10 cellular contexts compared by ENCODE assay signal in genomic region chr1:54272772-54273091, GRCh38.
DNase-seq lines count a peak whose midpoint lies in the region; ATAC-seq and TF ChIP-seq lines count a peak whose summit lies in the region.
"Had no signal": no experiment of that assay in that cellular context is flagged by ENCODE, and none has a peak within 500 bp of the region (broad histone marks: within the 10 kb centered on the region; RNA-seq: fewer than 3 reads in every experiment).

No MANE protein-coding gene starts in this region.

- 73 to 87% (median 83%) methylated on average over 4 of the region's 4 CpGs for WGBS in heart left ventricle, 4 donors
- WGBS in urinary bladder: 54% methylated on average over 4 of the region's 4 CpGs

- H3K4me3 ChIP-seq in heart left ventricle (no peak overlapping the region), endocrine pancreas (ENCODE audit: control insufficient read depth, insufficient read depth, low read length) (no peak overlapping the region), neural cell (ENCODE audit: low read length) (peak overlapping the region; percentile 23), urinary bladder (ENCODE audit: low read depth, low read length) (no peak overlapping the region)

- intact Hi-C loops in heart left ventricle (cut with DNase I) (loop anchor here in 6 of 10 donors (2.0 to 10.0 kb wide), 6 partner anchors 55 to 216 kb away; partner anchors contain the start of gene SSBP3 (in 4 of the 6)), Right ventricle myocardium superior (cut with DNase I) (loop anchor here (10.0 kb wide), 3 partner anchors 82 to 148 kb away; partner anchors contain the start of gene SSBP3)

- peaks cover 13% of the 10 kb centered on the region for H3K36me3 Mint-ChIP-seq in activated naive CD4-positive, alpha-beta T cell treated with anti-CD3 and anti-CD28 coated beads, Interleukin-2, amount 10 ng/mL, durations not matched to agents 7 days and 5 days

- H3F3A ChIP-seq in neural cell (ENCODE audit: insufficient read depth, low read length, poor library complexity, severe bottlenecking): no peaks in the 10 kb centered on the region

- H2AFZ ChIP-seq in neural cell (ENCODE audit: low read depth, low read length): no peak overlapping the region

- no peak for TF ChIP-seq POLR2A in heart left ventricle (IDR thresholded peaks at IDR 0.05)

- H3K9ac ChIP-seq in endocrine pancreas (ENCODE audit: control insufficient read depth, insufficient read depth, low read length) (peak overlapping the region; percentile 41), neural cell (ENCODE audit: low read length) (peak overlapping the region; percentile 20)

- no peaks in the 10 kb centered on the region for H3K27me3 Mint-ChIP-seq in activated naive CD4-positive, alpha-beta T cell treated with anti-CD3 and anti-CD28 coated beads, Interleukin-2, amount 10 ng/mL, durations not matched to agents 7 days and 5 days

- ATAC-seq in heart left ventricle: peak in 1 of 4 donors; percentile 38
- no peak for ATAC-seq in Right ventricle myocardium superior (ENCODE audit: poor library complexity)
- ATAC-seq in HG02642 (IDR thresholded peaks at IDR 0.05; ENCODE audit: poor library complexity, unreplicated experiment): no peak

- TF ChIP-seq CTCF in heart left ventricle (IDR thresholded peaks at IDR 0.05): peak in 1 of 12 donors; percentile 13
- TF ChIP-seq CTCF in neural cell (IDR thresholded peaks at IDR 0.05; ENCODE audit: poor library complexity, severe bottlenecking): no peak

- H3K9me2 ChIP-seq in neural cell (ENCODE audit: insufficient read depth, low read length): no peaks in the 10 kb centered on the region

- no peaks in the 10 kb centered on the region for H3K9me3 Mint-ChIP-seq in activated naive CD4-positive, alpha-beta T cell treated with anti-CD3 and anti-CD28 coated beads, Interleukin-2, amount 10 ng/mL, durations not matched to agents 7 days and 5 days

- H3K4me1 Mint-ChIP-seq in activated naive CD4-positive, alpha-beta T cell treated with anti-CD3 and anti-CD28 coated beads, Interleukin-2, amount 10 ng/mL, durations not matched to agents 7 days and 5 days: peaks cover 33% of the 10 kb centered on the region

- H3K4me1 ChIP-seq in heart left ventricle: peaks cover 11 to 83% (median 64%) of the 10 kb centered on the region in 12 donors
- H3K4me1 ChIP-seq in endocrine pancreas (ENCODE audit: control insufficient read depth, insufficient read depth, low read length): peaks cover 4% of the 10 kb centered on the region
- H3K4me1 ChIP-seq in urinary bladder (ENCODE audit: insufficient read depth): no peaks in the 10 kb centered on the region

- H3K36me3 ChIP-seq in heart left ventricle (peaks cover 0 to 3% (median 0%) of the 10 kb centered on the region in 9 donors), endocrine pancreas (ENCODE audit: control insufficient read depth, insufficient read depth, low read length) (no peaks in the 10 kb centered on the region), neural cell (ENCODE audit: insufficient read depth, low read length) (no peaks in the 10 kb centered on the region), urinary bladder (ENCODE audit: insufficient read depth) (no peaks in the 10 kb centered on the region)

- no peak overlapping the region for H3K4me3 Mint-ChIP-seq in activated naive CD4-positive, alpha-beta T cell treated with anti-CD3 and anti-CD28 coated beads, Interleukin-2, amount 10 ng/mL, durations not matched to agents 7 days and 5 days

- CTCF ChIA-PET in activated naive CD4-positive, alpha-beta T cell treated with anti-CD3 and anti-CD28 coated beads, Interleukin-2, amount 10 ng/mL, durations not matched to agents 7 days and 5 days (lab: Charles Lee): interaction anchor here (1.5 kb wide), 1 partner anchor 19 kb away, joined by 5 read pairs; no protein-coding TSS in a partner anchor

- TF ChIP-seq EP300 in neural cell (conservative IDR thresholded peaks at IDR 0.05; ENCODE audit: poor library complexity, severe bottlenecking): no peak

- H3K27ac Mint-ChIP-seq in activated naive CD4-positive, alpha-beta T cell treated with anti-CD3 and anti-CD28 coated beads, Interleukin-2, amount 10 ng/mL, durations not matched to agents 7 days and 5 days: no peak overlapping the region

- H3K27me3 ChIP-seq in heart left ventricle (no peaks in the 10 kb centered on the region), endocrine pancreas (ENCODE audit: control insufficient read depth, insufficient read depth, low read length) (no peaks in the 10 kb centered on the region), neural cell (ENCODE audit: insufficient read depth, low read depth, low read length) (no peaks in the 10 kb centered on the region)

- H4K20me1 ChIP-seq in neural cell (ENCODE audit: insufficient read depth): peaks cover 12% of the 10 kb centered on the region

- H3K79me2 ChIP-seq in neural cell (replicated peaks; ENCODE audit: insufficient read depth, low read length): peaks cover 36% of the 10 kb centered on the region

- H3K9me3 ChIP-seq in heart left ventricle (no peaks in the 10 kb centered on the region), endocrine pancreas (ENCODE audit: control insufficient read depth, low read length) (no peaks in the 10 kb centered on the region), neural cell (ENCODE audit: low read length) (no peaks in the 10 kb centered on the region)

- TF ChIP-seq RAD21 in neural cell (conservative IDR thresholded peaks at IDR 0.05): no peak

- H3K27ac ChIP-seq in heart left ventricle (peak overlapping the region in 11 of 12 donors; percentile 25 to 94 (median 81)), neural cell (ENCODE audit: low read length) (peak overlapping the region; percentile 16), urinary bladder (ENCODE audit: low read depth) (peak overlapping the region; percentile 49)

- no peak overlapping the region for H3K4me2 ChIP-seq in neural cell (ENCODE audit: low read length)

- no peak for DNase-seq in heart left ventricle
- DNase-seq in Right ventricle myocardium superior: no peak
- DNase-seq in NOMO-1 (lab: John Stamatoyannopoulos, UW; ENCODE audit: unreplicated experiment in 2 of 2): no peak
- no peak for DNase-seq in activated naive CD4-positive, alpha-beta T cell treated with anti-CD3 and anti-CD28 coated beads, Interleukin-2, amount 10 ng/mL, durations not matched to agents 7 days and 5 days
- DNase-seq: activated CD8-positive, alpha-beta memory T cell treated with anti-CD3 and anti-CD28 coated beads, Interleukin-2, amount 50 U/mL, for 4 hours; KG1 had no signal

TF ChIP-seq in neural cell, 6 proteins besides CTCF, POLR2A, EP300 and RAD21:
- TF ChIP-seq SMC3 (conservative IDR thresholded peaks at IDR 0.05; ENCODE audit: poor library complexity) (no peak), POLR2AphosphoS5 (IDR thresholded peaks at IDR 0.05) (no peak), EZH2 (IDR thresholded peaks at IDR 0.05; ENCODE audit: borderline replicate concordance, insufficient read depth, low read length, poor library complexity, severe bottlenecking) (no peak), MXI1 (conservative IDR thresholded peaks at IDR 0.05; ENCODE audit: poor library complexity, severe bottlenecking) (no peak), REST (IDR thresholded peaks at IDR 0.05; ENCODE audit: borderline replicate concordance) (no peak), TAF1 (IDR thresholded peaks at IDR 0.05; ENCODE audit: low read depth) (no peak)

Comparison
In these comparisons a context has a peak if more than half of its experiments do, and no peak if none do; other contexts are left out.
1. H3K27ac ChIP-seq: peak in every context shown above with its lines; median percentile 81 in heart left ventricle; 49 in urinary bladder; 16 in neural cell.